In genomic region chr16:30541502-30542329, GRCh38 we compare ENCODE assay signal across 13 cellular contexts. TPM values are rescaled to one million over a fixed set of nuclear protein-coding genes. Genes with fewer than 3 reads are reported as not detected.
DNase-seq lines count a peak whose midpoint lies in the region; ATAC-seq, FAIRE-seq and TF ChIP-seq lines count a peak whose summit lies in the region.
"Had no signal": no experiment of that assay in that cellular context is flagged by ENCODE, and none has a peak within 500 bp of the region (broad histone marks: within the 10 kb centered on the region; RNA-seq: fewer than 3 reads in every experiment).

No MANE protein-coding gene starts in this region.

- H3K9me3 ChIP-seq in mammary epithelial cell (replicated peaks; ENCODE audit: insufficient read depth, low read length) (no peaks in the 10 kb centered on the region), astrocyte (ENCODE audit: insufficient read depth, low read depth, low read length) (no peaks in the 10 kb centered on the region), iPS-18a (ENCODE audit: control insufficient read depth, low read depth, low read length) (no peaks in the 10 kb centered on the region)
- no peaks in the 10 kb centered on the region for H3K9me3 ChIP-seq in naive thymus-derived CD4-positive, alpha-beta T cell (ENCODE audit: control insufficient read depth in 2 of 3, low read length in 3 of 3)
- H3K9me3 ChIP-seq: sigmoid colon had no signal

- H3K9ac ChIP-seq in mammary epithelial cell (ENCODE audit: insufficient read depth, low read length) (no peak overlapping the region), astrocyte (ENCODE audit: low read length) (peak overlapping the region; percentile 43), iPS-18a (ENCODE audit: low read length) (no peak overlapping the region)
- H3K9ac ChIP-seq: KMS-11 had no signal

- H3K27me3 Mint-ChIP-seq in MCF 10A (ENCODE audit: insufficient read depth, unreplicated experiment) (no peaks in the 10 kb centered on the region), astrocyte (ENCODE audit: low read depth, unreplicated experiment) (peaks cover 5% of the 10 kb centered on the region)
- no peaks in the 10 kb centered on the region for H3K27me3 Mint-ChIP-seq in naive thymus-derived CD4-positive, alpha-beta T cell
- H3K27me3 Mint-ChIP-seq: dendritic cell treated with granulocyte-macrophage colony-stimulating factor and Interleukin-4, amounts not matched to agents 40 ng/mL and 50 ng/mL, for 4 days had no signal

- H3K27me3 ChIP-seq in mammary epithelial cell (ENCODE audit: insufficient read depth, low read length): no peaks in the 10 kb centered on the region
- no peaks in the 10 kb centered on the region for H3K27me3 ChIP-seq in astrocyte (ENCODE audit: insufficient read depth, low read length)
- no peaks in the 10 kb centered on the region for H3K27me3 ChIP-seq in iPS-18a (ENCODE audit: control insufficient read depth, insufficient read depth, low read length)
- no peaks in the 10 kb centered on the region for H3K27me3 ChIP-seq in naive thymus-derived CD4-positive, alpha-beta T cell (ENCODE audit: control insufficient read depth in 2 of 2, insufficient read depth in 2 of 2, low read length in 2 of 2)
- H3K27me3 ChIP-seq: sigmoid colon had no signal

- TF ChIP-seq CTCF in MCF 10A (IDR thresholded peaks at IDR 0.05; ENCODE audit: unreplicated experiment) (no peak), mammary epithelial cell (conservative IDR thresholded peaks at IDR 0.05 in 1 of 2, IDR thresholded peaks at IDR 0.05 in 1 of 2; ENCODE audit: extremely low read depth in 1 of 2, insufficient read depth in 1 of 2, low read depth in 1 of 2, low read length in 2 of 2) (no peak), astrocyte (IDR thresholded peaks at IDR 0.05; ENCODE audit: insufficient read depth, low read depth, low read length) (no peak)

- H3K27ac Mint-ChIP-seq in MCF 10A (ENCODE audit: low read depth, unreplicated experiment): no peak overlapping the region
- H3K27ac Mint-ChIP-seq in astrocyte (ENCODE audit: unreplicated experiment): no peak overlapping the region
- no peak overlapping the region for H3K27ac Mint-ChIP-seq in naive thymus-derived CD4-positive, alpha-beta T cell
- H3K27ac Mint-ChIP-seq: dendritic cell treated with granulocyte-macrophage colony-stimulating factor and Interleukin-4, amounts not matched to agents 40 ng/mL and 50 ng/mL, for 4 days had no signal

- DNase-seq in MCF 10A (ENCODE audit: unreplicated experiment): peak; percentile 29
- DNase-seq in mammary epithelial cell: no peak
- DNase-seq in astrocyte (ENCODE audit: low read depth): peak; percentile 55
- peak; percentile 55 for DNase-seq in smooth muscle cell of the brain vasculature (ENCODE audit: low read depth, low spot score)
- no peak for DNase-seq in GM19239 (ENCODE audit: insufficient read length, low spot score)
- DNase-seq in naive thymus-derived CD4-positive, alpha-beta T cell: no peak
- DNase-seq in iPS-NIHi11 (ENCODE audit: low spot score): no peak
- DNase-seq: activated naive CD4-positive, alpha-beta T cell treated with Interleukin-2 at 50 U/mL for 16 hours; sigmoid colon had no signal

- CTCF ChIA-PET in MCF 10A (lab: Yijun Ruan, JAX) (interaction anchor here (0.7 to 1.7 kb wide), 2 partner anchors 87 to 93 kb away, joined by 3 to 7 read pairs; no protein-coding TSS in a partner anchor), mammary epithelial cell (lab: Charles Lee; ENCODE audit: low non-redundant PET) (no interaction called here)
- CTCF ChIA-PET in naive thymus-derived CD4-positive, alpha-beta T cell (lab: Charles Lee): interaction anchor here (0.7 kb wide), 2 partner anchors 50 to 98 kb away, joined by 4 read pairs; no protein-coding TSS in a partner anchor

- no peaks in the 10 kb centered on the region for H3K4me1 Mint-ChIP-seq in MCF 10A (ENCODE audit: insufficient read depth, unreplicated experiment)
- no peaks in the 10 kb centered on the region for H3K4me1 Mint-ChIP-seq in astrocyte (ENCODE audit: low read depth, unreplicated experiment)
- peaks cover 3 to 15% (median 14%) of the 10 kb centered on the region in 7 donors for H3K4me1 Mint-ChIP-seq in naive thymus-derived CD4-positive, alpha-beta T cell

- no peaks in the 10 kb centered on the region for H3K4me1 ChIP-seq in mammary epithelial cell (ENCODE audit: insufficient read depth, low read length)
- peaks cover 12% of the 10 kb centered on the region for H3K4me1 ChIP-seq in astrocyte (ENCODE audit: insufficient read depth, low read length)
- peaks cover 40% of the 10 kb centered on the region for H3K4me1 ChIP-seq in iPS-18a (ENCODE audit: control insufficient read depth, low read depth, low read length)
- no peaks in the 10 kb centered on the region for H3K4me1 ChIP-seq in naive thymus-derived CD4-positive, alpha-beta T cell (ENCODE audit: control insufficient read depth in 2 of 2, insufficient read depth in 2 of 2, low read length in 2 of 2)
- H3K4me1 ChIP-seq: sigmoid colon had no signal

- FAIRE-seq in astrocyte (lab: Jason Lieb, UNC): no peak
- FAIRE-seq in GM19239 (lab: Jason Lieb, UNC): no peak

- H3K4me3 Mint-ChIP-seq in MCF 10A (ENCODE audit: unreplicated experiment) (no peak overlapping the region), astrocyte (ENCODE audit: unreplicated experiment) (no peak overlapping the region)
- H3K4me3 Mint-ChIP-seq in naive thymus-derived CD4-positive, alpha-beta T cell: no peak overlapping the region
- H3K4me3 Mint-ChIP-seq: dendritic cell treated with granulocyte-macrophage colony-stimulating factor and Interleukin-4, amounts not matched to agents 40 ng/mL and 50 ng/mL, for 4 days had no signal

- no peak overlapping the region for H3K4me2 ChIP-seq in mammary epithelial cell (ENCODE audit: insufficient read depth, low read depth, low read length)
- H3K4me2 ChIP-seq in astrocyte (ENCODE audit: low read length): peak overlapping the region; percentile 71
- H3K4me2 ChIP-seq: KMS-11 had no signal

- POLR2A ChIA-PET in MCF 10A (lab: Yijun Ruan, JAX): interaction anchor here (1.2 kb wide), 1 partner anchor 10 kb away, joined by 3 read pairs; no protein-coding TSS in a partner anchor
- POLR2A ChIA-PET in naive thymus-derived CD4-positive, alpha-beta T cell (lab: Charles Lee): interaction anchor here (0.9 to 1.5 kb wide), 2 partner anchors 10 to 17 kb away, joined by 3 to 6 read pairs; no protein-coding TSS in a partner anchor

- H4K20me1 ChIP-seq in mammary epithelial cell (ENCODE audit: insufficient read depth, low read length) (no peaks in the 10 kb centered on the region), astrocyte (ENCODE audit: insufficient read depth, low read length) (no peaks in the 10 kb centered on the region)

- dilution Hi-C loops in mammary epithelial cell (cut with HindIII; ENCODE audit: low sequenced_read_pairs): loop anchor here (10.0 kb wide), 1 partner anchor 117 kb away; no protein-coding TSS in a partner anchor

- 81% methylated on average over 9 of the region's 10 CpGs for WGBS in mammary epithelial cell (ENCODE audit: low coverage, missing lambda C conversion rate)

- no peaks in the 10 kb centered on the region for H3K9me3 Mint-ChIP-seq in MCF 10A (ENCODE audit: unreplicated experiment)
- H3K9me3 Mint-ChIP-seq in astrocyte (ENCODE audit: unreplicated experiment): no peaks in the 10 kb centered on the region
- H3K9me3 Mint-ChIP-seq in naive thymus-derived CD4-positive, alpha-beta T cell: no peaks in the 10 kb centered on the region
- H3K9me3 Mint-ChIP-seq: dendritic cell treated with granulocyte-macrophage colony-stimulating factor and Interleukin-4, amounts not matched to agents 40 ng/mL and 50 ng/mL, for 4 days had no signal

- H3K36me3 ChIP-seq in mammary epithelial cell (ENCODE audit: insufficient read depth, low read length) (no peaks in the 10 kb centered on the region), astrocyte (ENCODE audit: insufficient read depth, low read length) (no peaks in the 10 kb centered on the region), iPS-18a (ENCODE audit: control insufficient read depth, low read depth, low read length) (no peaks in the 10 kb centered on the region)
- H3K36me3 ChIP-seq in naive thymus-derived CD4-positive, alpha-beta T cell (ENCODE audit: control insufficient read depth in 2 of 3, insufficient read depth in 3 of 3, low read length in 3 of 3): no peaks in the 10 kb centered on the region
- H3K36me3 ChIP-seq: sigmoid colon had no signal

- no peak overlapping the region for H3K27ac ChIP-seq in mammary epithelial cell (ENCODE audit: insufficient read depth, low read depth, low read length)
- peak overlapping the region; percentile 41 for H3K27ac ChIP-seq in astrocyte (ENCODE audit: low read depth, low read length)
- no peak overlapping the region for H3K27ac ChIP-seq in iPS-18a (ENCODE audit: low read length)
- H3K27ac ChIP-seq in naive thymus-derived CD4-positive, alpha-beta T cell (ENCODE audit: low read depth, low read length): no peak overlapping the region
- H3K27ac ChIP-seq: 22Rv1, KMS-11 had no signal

- BruUV-seq in MCF 10A (replicated peaks; lab: Mats Ljungman, UMichigan) (no TSS peak), mammary epithelial cell (replicated peaks; lab: Mats Ljungman, UMichigan) (no TSS peak)

- intact Hi-C loops in MCF 10A (cut with micrococcal nuclease): no loop called here
- intact Hi-C loops in mammary epithelial cell (cut with micrococcal nuclease): no loop called here
- intact Hi-C loops in naive thymus-derived CD4-positive, alpha-beta T cell (cut with micrococcal nuclease): no loop called here

- in situ Hi-C loops in mammary epithelial cell (cut with MboI; ENCODE audit: low sequenced_read_pairs in 2 of 2): no loop called here

- H2AFZ ChIP-seq in mammary epithelial cell (ENCODE audit: low read depth, low read length): no peak overlapping the region
- H2AFZ ChIP-seq in astrocyte (ENCODE audit: low read depth, low read length): peak overlapping the region; percentile 64

- ATAC-seq in naive thymus-derived CD4-positive, alpha-beta T cell: no peak

- H3K36me3 Mint-ChIP-seq in MCF 10A (ENCODE audit: insufficient read depth, unreplicated experiment) (peaks cover 10% of the 10 kb centered on the region), astrocyte (ENCODE audit: low read depth, unreplicated experiment) (peaks cover 2% of the 10 kb centered on the region)
- H3K36me3 Mint-ChIP-seq in naive thymus-derived CD4-positive, alpha-beta T cell: peaks cover 0 to 7% (median 0%) of the 10 kb centered on the region in 5 donors

- H3K4me3 ChIP-seq in mammary epithelial cell (replicated peaks in 1 of 3; ENCODE audit: insufficient read depth in 1 of 3, low read depth in 2 of 3, low read length in 3 of 3) (no peak overlapping the region), astrocyte (ENCODE audit: insufficient read depth, low read depth, low read length) (no peak overlapping the region), iPS-18a (ENCODE audit: low read length) (peak overlapping the region; percentile 22)
- no peak overlapping the region for H3K4me3 ChIP-seq in naive thymus-derived CD4-positive, alpha-beta T cell (ENCODE audit: low read length)
- H3K4me3 ChIP-seq: sigmoid colon had no signal

- no peaks in the 10 kb centered on the region for H3K79me2 ChIP-seq in mammary epithelial cell (ENCODE audit: insufficient read depth, low read length)
- no peaks in the 10 kb centered on the region for H3K79me2 ChIP-seq in astrocyte (ENCODE audit: insufficient read depth, low read length)

RNA-seq across cellular contexts. Expression of gene ZNF747, which starts 7.1 kb away (rescaled TPM):
- total RNA-seq in MCF 10A (2022) (13.7 TPM in 2 replicates), mammary epithelial cell (10 to 100 TPM in 1 of 2 donors, 1 to 10 TPM in 1; 6.7 to 11.0 TPM), astrocyte (5.2 and 6.6 TPM in 2 replicates)
- polyA plus RNA-seq in mammary epithelial cell: 4.8 TPM
- 6.8 TPM for polyA minus RNA-seq in mammary epithelial cell
- 10 to 100 TPM in 4 of 5 experiments, 1 to 10 TPM in 1; 9.1 to 17.4 (median 13.8) TPM for total RNA-seq in naive thymus-derived CD4-positive, alpha-beta T cell
- polyA plus RNA-seq in naive thymus-derived CD4-positive, alpha-beta T cell: 10 to 100 TPM in 1 of 2 donors, 1 to 10 TPM in 1; 8.9 to 11.7 TPM

RNA-seq across cellular contexts. Expression of gene ZNF768, which starts 15.3 kb away (rescaled TPM):
- total RNA-seq in MCF 10A (2022) (38.6 and 39.3 TPM in 2 replicates), mammary epithelial cell (10 to 100 TPM; 30.5 to 40.7 TPM), astrocyte (23.1 and 26.6 TPM in 2 replicates)
- polyA plus RNA-seq in mammary epithelial cell: 18.5 TPM
- 13.4 TPM for polyA minus RNA-seq in mammary epithelial cell
- total RNA-seq in naive thymus-derived CD4-positive, alpha-beta T cell: 1 to 10 TPM; 6.0 to 8.5 (median 7.3) TPM
- polyA plus RNA-seq in naive thymus-derived CD4-positive, alpha-beta T cell: 1 to 10 TPM; 1.6 to 2.4 TPM

RNA-seq across cellular contexts. Expression of gene ZNF764, which starts 16.5 kb away (rescaled TPM):
- 8.3 and 10.6 TPM in 2 replicates for total RNA-seq in MCF 10A (2022)
- total RNA-seq in mammary epithelial cell: 1 to 10 TPM; 5.5 to 6.6 TPM
- 2.8 TPM for polyA plus RNA-seq in mammary epithelial cell
- polyA minus RNA-seq in mammary epithelial cell: not detected
- 6.9 and 8.5 TPM in 2 replicates for total RNA-seq in astrocyte
- total RNA-seq in naive thymus-derived CD4-positive, alpha-beta T cell: 10 to 100 TPM; 11.9 to 20.9 (median 19.3) TPM
- polyA plus RNA-seq in naive thymus-derived CD4-positive, alpha-beta T cell: 1 to 10 TPM; 4.5 to 6.8 TPM

RNA-seq across cellular contexts. Expression of gene ZNF688, which starts 29.8 kb away (rescaled TPM):
- total RNA-seq in MCF 10A (2022): 9.0 and 11.6 TPM in 2 replicates
- 10 to 100 TPM in 1 of 2 donors, 1 to 10 TPM in 1; 6.2 to 10.6 TPM for total RNA-seq in mammary epithelial cell
- 3.4 TPM for polyA plus RNA-seq in mammary epithelial cell
- 9.4 TPM for polyA minus RNA-seq in mammary epithelial cell
- 5.4 and 5.9 TPM in 2 replicates for total RNA-seq in astrocyte
- total RNA-seq in naive thymus-derived CD4-positive, alpha-beta T cell: 10 to 100 TPM in 4 of 5 experiments, 1 to 10 TPM in 1; 8.8 to 24.3 (median 16.3) TPM
- 10 to 100 TPM; 29.7 to 33.2 TPM for polyA plus RNA-seq in naive thymus-derived CD4-positive, alpha-beta T cell

RNA-seq across cellular contexts. Expression of gene ZNF785, which starts 43.8 kb away (rescaled TPM):
- 12.8 and 16.3 TPM in 2 replicates for total RNA-seq in MCF 10A (2022)
- total RNA-seq in mammary epithelial cell: 1 to 10 TPM; 7.6 to 8.0 TPM
- 3.2 TPM for polyA plus RNA-seq in mammary epithelial cell
- polyA minus RNA-seq in mammary epithelial cell: 6.5 TPM
- 9.3 and 9.7 TPM in 2 replicates for total RNA-seq in astrocyte
- 10 to 100 TPM; 10.2 to 37.1 (median 21.4) TPM for total RNA-seq in naive thymus-derived CD4-positive, alpha-beta T cell
- polyA plus RNA-seq in naive thymus-derived CD4-positive, alpha-beta T cell: 1 to 10 TPM; 2.6 to 4.4 TPM

Comparison
In these comparisons a context has a peak if more than half of its experiments do, and no peak if none do; other contexts are left out.
1. DNase-seq: peak in MCF 10A (single experiment), astrocyte (single experiment) and smooth muscle cell of the brain vasculature (single experiment); none in mammary epithelial cell (single experiment), GM19239 (single experiment), naive thymus-derived CD4-positive, alpha-beta T cell (0 of 9) and iPS-NIHi11 (single experiment).